In genomic region chr20:20195011-20195705, GRCh38 we compare ENCODE assay signal across 1 cellular context.
TF ChIP-seq lines count a peak whose summit lies in the region.

No MANE protein-coding gene starts in this region.

TF ChIP-seq in HepG2, 621 proteins besides CTCF, POLR2A, EP300 and RAD21 (continued from another document):
- TF ChIP-seq, protein P1, sequence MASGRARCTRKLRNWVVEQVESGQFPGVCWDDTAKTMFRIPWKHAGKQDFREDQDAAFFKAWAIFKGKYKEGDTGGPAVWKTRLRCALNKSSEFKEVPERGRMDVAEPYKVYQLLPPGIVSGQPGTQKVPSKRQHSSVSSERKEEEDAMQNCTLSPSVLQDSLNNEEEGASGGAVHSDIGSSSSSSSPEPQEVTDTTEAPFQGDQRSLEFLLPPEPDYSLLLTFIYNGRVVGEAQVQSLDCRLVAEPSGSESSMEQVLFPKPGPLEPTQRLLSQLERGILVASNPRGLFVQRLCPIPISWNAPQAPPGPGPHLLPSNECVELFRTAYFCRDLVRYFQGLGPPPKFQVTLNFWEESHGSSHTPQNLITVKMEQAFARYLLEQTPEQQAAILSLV (CRISPR knock-in tag; IDR thresholded peaks at IDR 0.05; ENCODE audit: borderline replicate concordance): 0 out of 2 replicates have a peak, but pooled peaks have one; percentile 31
- TF ChIP-seq HNF4G (IDR thresholded peaks at IDR 0.05; ENCODE audit: borderline replicate concordance, low read depth, low read length) (no peak), HNF4G (CRISPR knock-in tag; IDR thresholded peaks at IDR 0.05; ENCODE audit: borderline replicate concordance, low read depth) (no peak)
